Comparison of ENCODE assay signal across 1 cellular context in genomic region chr1:203308205-203309114, GRCh38.
TF ChIP-seq lines count a peak whose summit lies in the region.

No MANE protein-coding gene starts in this region.

TF ChIP-seq in H1, 55 proteins besides CTCF, POLR2A, EP300 and RAD21:
- TF ChIP-seq MAFK (IDR thresholded peaks at IDR 0.05; ENCODE audit: low read depth, low read length): no peak
- no peak; the same call in 1 of the 2 replicates for TF ChIP-seq SP1 (IDR thresholded peaks at IDR 0.05; ENCODE audit: low read depth, low read length)
- TF ChIP-seq CBX5 (IDR thresholded peaks at IDR 0.05; ENCODE audit: low read depth, low read length): no peak
- no peak for TF ChIP-seq YY1 (IDR thresholded peaks at IDR 0.05; ENCODE audit: low read depth, low read length)
- no peak for TF ChIP-seq BACH1 (IDR thresholded peaks at IDR 0.05; ENCODE audit: low read length)
- TF ChIP-seq ASH2L (IDR thresholded peaks at IDR 0.05; ENCODE audit: low read length): peak; percentile 34
- no peak for TF ChIP-seq SRF (IDR thresholded peaks at IDR 0.05; ENCODE audit: low read depth, low read length)
- TF ChIP-seq SUZ12 (IDR thresholded peaks at IDR 0.05; ENCODE audit: low read length): peak; percentile 28; the same call in 1 of the 2 replicates
- TF ChIP-seq RNF2 (IDR thresholded peaks at IDR 0.05; ENCODE audit: borderline replicate concordance, low read depth, low read length, missing control alignments, poor library complexity, severe bottlenecking): no peak
- TF ChIP-seq BRCA1 (IDR thresholded peaks at IDR 0.05; ENCODE audit: low read depth, low read length): no peak
- TF ChIP-seq BCL11A (IDR thresholded peaks at IDR 0.05; ENCODE audit: low read depth in 2 of 2, low read length in 2 of 2): no peak
- TF ChIP-seq KDM4A (IDR thresholded peaks at IDR 0.05; ENCODE audit: low read depth, low read length, severe bottlenecking): no peak
- TF ChIP-seq EZH2 (IDR thresholded peaks at IDR 0.05; ENCODE audit: low read depth, low read length, severe bottlenecking): peak; percentile 34
- no peak for TF ChIP-seq POU5F1 (IDR thresholded peaks at IDR 0.05; ENCODE audit: low read depth, low read length)
- TF ChIP-seq RBBP5 (IDR thresholded peaks at IDR 0.05; ENCODE audit: borderline replicate concordance, low read depth, low read length): no peak
- peak; percentile 72 for TF ChIP-seq CHD7 (IDR thresholded peaks at IDR 0.05; ENCODE audit: insufficient replicate concordance, low read length)
